In genomic region chr2:2142350-2142749, GRCh38 we compare ENCODE assay signal across 27 cellular contexts.
"Had no signal": no experiment of that assay in that cellular context is flagged by ENCODE, and none has a peak within 500 bp of the region (broad histone marks: within the 10 kb centered on the region; RNA-seq: fewer than 3 reads in every experiment).

No MANE protein-coding gene starts in this region.

- H3K36me3 ChIP-seq: esophagus squamous epithelium, gastrocnemius medialis, uterus had no signal

- H3K9me3 ChIP-seq: esophagus squamous epithelium, gastrocnemius medialis, testis, uterus had no signal

- H3K27me3 ChIP-seq: dorsolateral prefrontal cortex, gastrocnemius medialis, testis, uterus had no signal

- DNase-seq: activated B cell treated with CpG ODN at 0.5 μM for 24 hours; activated CD4-positive, alpha-beta T cell treated with anti-CD3 and anti-CD28 coated beads for 36 hours; activated CD4-positive, alpha-beta T cell treated with anti-CD3 and anti-CD28 coated beads, Interleukin-2, amount 50 U/mL, for 4 hours; activated CD8-positive, alpha-beta memory T cell treated with anti-CD3 and anti-CD28 coated beads for 24 hours; activated CD8-positive, alpha-beta memory T cell treated with anti-CD3 and anti-CD28 coated beads, Interleukin-2, amount 50 U/mL, for 4 hours; activated naive CD4-positive, alpha-beta T cell treated with Interleukin-2 at 50 U/mL for 16 hours; activated naive CD8-positive, alpha-beta T cell treated with anti-CD3 and anti-CD28 coated beads for 36 hours; activated T-cell treated with anti-CD3 and anti-CD28 coated beads, Interleukin-2, amount 50 U/mL, for 48 hours; central memory CD4-positive, alpha-beta T cell; dorsolateral prefrontal cortex; effector memory CD8-positive, alpha-beta T cell; esophagus squamous epithelium; gastrocnemius medialis; hippocampal formation; kidney glomerular epithelial cell; left ventricle myocardium superior; mammary epithelial cell; naive thymus-derived CD8-positive, alpha-beta T cell; retina; stimulated activated CD4-positive, alpha-beta T cell treated with anti-CD3 and anti-CD28 coated beads, Interleukin-2, amount 100 ng/mL, for 48 hours; stimulated activated naive CD4-positive, alpha-beta T cell; testis; trophoblast cell; uterus had no signal

- H3K27ac ChIP-seq: esophagus squamous epithelium, gastrocnemius medialis, testis, uterus had no signal

- ATAC-seq: activated CD4-positive, alpha-beta T cell treated with anti-CD3 and anti-CD28 coated beads for 36 hours; effector memory CD8-positive, alpha-beta T cell; gastrocnemius medialis; left ventricle myocardium superior; naive thymus-derived CD8-positive, alpha-beta T cell had no signal

- H3K4me3 ChIP-seq: dorsolateral prefrontal cortex, esophagus squamous epithelium, gastrocnemius medialis, testis, uterus had no signal

- FAIRE-seq: astrocyte, colon, endothelial cell of umbilical vein had no signal

- H3K4me1 ChIP-seq: esophagus squamous epithelium, gastrocnemius medialis, testis, uterus had no signal
